ENCODE assay signal across 1 cellular context in genomic region chr2:7498927-7499489, GRCh38.
TF ChIP-seq lines count a peak whose summit lies in the region.

No MANE protein-coding gene starts in this region.

TF ChIP-seq in GM12878, 131 proteins besides CTCF, POLR2A, EP300 and RAD21 (continued from another document):
- no peak for TF ChIP-seq ZNF592 (IDR thresholded peaks at IDR 0.05)
- TF ChIP-seq NR2F1 (conservative IDR thresholded peaks at IDR 0.05), result no peak
- no peak for TF ChIP-seq NFXL1 (IDR thresholded peaks at IDR 0.05; ENCODE audit: borderline replicate concordance)
- no peak for TF ChIP-seq SPI1 (IDR thresholded peaks at IDR 0.05; ENCODE audit: borderline replicate concordance, insufficient read depth, low read depth, low read length)
TF ChIP-seq in GM12878: peak in this region for 0.
